Comparison of ENCODE assay signal across 25 cellular contexts in the genomic region with DNA sequence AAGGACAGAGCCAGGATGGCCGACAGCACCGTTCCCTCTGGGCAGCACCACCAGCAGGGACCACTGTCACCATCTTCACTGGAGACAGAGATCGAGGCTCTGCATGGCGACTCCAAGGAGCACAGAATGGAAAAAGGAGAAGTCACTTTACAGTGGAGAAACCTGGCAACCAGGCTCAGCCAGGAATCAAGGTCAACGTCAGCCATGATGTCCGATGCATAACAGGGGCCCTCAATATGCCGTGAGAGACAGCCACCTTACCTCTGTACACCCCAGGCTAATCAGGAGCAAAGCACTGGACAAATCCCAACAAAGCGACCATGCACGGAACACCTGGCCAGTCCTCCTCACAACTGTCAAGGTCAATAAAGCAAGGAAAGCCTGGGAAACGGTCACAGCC.
"Had no signal": no experiment of that assay in that cellular context is flagged by ENCODE, and none has a peak within 500 bp of the region (broad histone marks: within the 10 kb centered on the region; RNA-seq: fewer than 3 reads in every experiment).

No MANE protein-coding gene starts in this region.

- H3K4me3 ChIP-seq: adrenal gland, body of pancreas, colonic mucosa had no signal

- H3K4me1 ChIP-seq: adrenal gland, body of pancreas, colonic mucosa had no signal

- H3K9me3 ChIP-seq: adrenal gland, body of pancreas, colonic mucosa had no signal

- H3K27me3 ChIP-seq: body of pancreas, colonic mucosa had no signal

- ATAC-seq: activated CD4-positive, CD25-positive, alpha-beta regulatory T cell treated with anti-CD3 and anti-CD28 coated beads, Interleukin-2, amount 50 U/mL, for 24 hours; activated naive CD8-positive, alpha-beta T cell treated with anti-CD3 and anti-CD28 coated beads, Interleukin-2, amount 50 U/mL, for 24 hours; body of pancreas; esophagus mucosa; T-helper 17 cell had no signal

- DNase-seq: activated B cell treated with CpG ODN at 0.5 μM for 24 hours; activated CD4-positive, alpha-beta memory T cell treated with anti-CD3 and anti-CD28 coated beads, Interleukin-2, amount 10 ng/mL, durations not matched to agents 7 days and 5 days; activated CD4-positive, alpha-beta T cell treated with anti-CD3 and anti-CD28 coated beads, Interleukin-2, amount 10 ng/mL, durations not matched to agents 24 days and 14 days; activated CD4-positive, alpha-beta T cell treated with anti-CD3 and anti-CD28 coated beads, Interleukin-2, amount 50 U/mL, for 4 hours; activated naive CD4-positive, alpha-beta T cell treated with anti-CD3 and anti-CD28 coated beads for 36 hours; activated naive CD8-positive, alpha-beta T cell treated with anti-CD3 and anti-CD28 coated beads for 36 hours; activated naive CD8-positive, alpha-beta T cell treated with anti-CD3 and anti-CD28 coated beads, Interleukin-2, amount 50 U/mL, for 24 hours; activated T-cell treated with anti-CD3 and anti-CD28 coated beads, Interleukin-2, amount 50 U/mL, for 48 hours; amygdala; aorta; body of pancreas; central memory CD4-positive, alpha-beta T cell; cerebellar nuclear complex; colonic mucosa; effector CD8-positive, alpha-beta T cell; foreskin fibroblast; head of caudate nucleus; T-helper 1 cell; T-helper 17 cell; T1000; WERI-Rb-1 had no signal

- H3K36me3 ChIP-seq: adrenal gland, colonic mucosa, WERI-Rb-1 had no signal

- H3K27ac ChIP-seq: adrenal gland, body of pancreas, colonic mucosa, WERI-Rb-1 had no signal

- FAIRE-seq: frontal cortex had no signal
